Comparison of ENCODE assay signal across 8 cellular contexts in genomic region chr1:171644805-171645483, GRCh38. TPM values are rescaled to one million over a fixed set of nuclear protein-coding genes. Genes with fewer than 3 reads are reported as not detected.
DNase-seq lines count a peak whose midpoint lies in the region; ATAC-seq and TF ChIP-seq lines count a peak whose summit lies in the region.

No MANE protein-coding gene starts in this region.

- H3K4me1 ChIP-seq in KMS-11 (ENCODE audit: low read depth, poor library complexity, severe bottlenecking), result peaks cover 3% of the 10 kb centered on the region
- H3K4me1 ChIP-seq in PC-9 (replicated peaks; ENCODE audit: insufficient read depth), result no peaks in the 10 kb centered on the region
- peaks cover 10% of the 10 kb centered on the region for H3K4me1 ChIP-seq in fibroblast of lung (ENCODE audit: control insufficient read depth, extremely low read depth, insufficient read depth, low read length)

- no TSS peak for BruUV-seq in PC-9 (replicated peaks; lab: Mats Ljungman, UMichigan)

- H3K36me3 ChIP-seq in KMS-11 (ENCODE audit: insufficient read depth) (no peaks in the 10 kb centered on the region), PC-9 (ENCODE audit: low read depth) (no peaks in the 10 kb centered on the region), fibroblast of lung (ENCODE audit: control insufficient read depth, insufficient read depth, low read length) (no peaks in the 10 kb centered on the region)

- DNase-seq in AG10803 (ENCODE audit: low read depth) (peak; percentile 87), PC-9 (peak; percentile 70 to 75), fibroblast of lung (ENCODE audit: low read depth in 2 of 2) (peak; percentile 73 to 86)
- peak; percentile 55 for DNase-seq in activated T-cell treated with anti-CD3 and anti-CD28 coated beads, Interleukin-2, amount 50 U/mL, for 1 hour
- DNase-seq in stimulated activated naive CD4-positive, alpha-beta T cell treated with Interleukin-2 at 50 U/mL for 16 hours (lab: John Stamatoyannopoulos, UW), result peak; percentile 47

- H3F3A ChIP-seq in PC-9 (ENCODE audit: insufficient read depth, low read depth), result no peaks in the 10 kb centered on the region

- peak overlapping the region; percentile 53 to 83 (median 61) for H3K27ac Mint-ChIP-seq in nephron

- no peaks in the 10 kb centered on the region for H3K79me2 ChIP-seq in KMS-11 (ENCODE audit: insufficient read depth, low read depth)
- no peaks in the 10 kb centered on the region for H3K79me2 ChIP-seq in PC-9 (ENCODE audit: low read depth)
- H3K79me2 ChIP-seq in fibroblast of lung (ENCODE audit: control insufficient read depth, insufficient read depth, low read length), result no peaks in the 10 kb centered on the region

- CTCF ChIA-PET in PC-9 (lab: Charles Lee), result interaction anchor here (0.5 to 2.3 kb wide), 10 partner anchors 10 to 755 kb away, joined by 3 to 17 read pairs (median 4); no protein-coding TSS in a partner anchor

- peak overlapping the region; percentile 23; the same call in 1 of the 2 replicates for H3K4me3 ChIP-seq in AG10803 (ENCODE audit: low read length)
- H3K4me3 ChIP-seq in KMS-11 (IDR thresholded peaks at IDR 0.05; ENCODE audit: insufficient read depth, low read depth, low read length), result no peak overlapping the region
- H3K4me3 ChIP-seq in PC-9, result no peak overlapping the region
- no peak overlapping the region for H3K4me3 ChIP-seq in fibroblast of lung (replicated peaks in 1 of 4; ENCODE audit: control extremely low read depth in 1 of 4, insufficient read depth in 1 of 4, low read depth in 3 of 4, low read length in 4 of 4)

- H3K36me3 Mint-ChIP-seq in nephron (ENCODE audit: low read depth), result no peaks in the 10 kb centered on the region

- H3K9me2 ChIP-seq in PC-9 (ENCODE audit: insufficient read depth), result no peaks in the 10 kb centered on the region

- no peaks in the 10 kb centered on the region for H3K9me3 Mint-ChIP-seq in nephron

- no peak overlapping the region for H3K4me2 ChIP-seq in KMS-11
- peak overlapping the region; percentile 63 for H3K4me2 ChIP-seq in PC-9
- H3K4me2 ChIP-seq in fibroblast of lung (ENCODE audit: extremely low read depth, insufficient read depth, low read length), result peak overlapping the region; percentile 17

- intact Hi-C loops in PC-9 (cut with micrococcal nuclease; ENCODE audit: unreplicated experiment), result loop anchor here (1.0 to 10.0 kb wide), 6 partner anchors 71 to 770 kb away; partner anchors contain the start of gene METTL13

- H3K27ac ChIP-seq in KMS-11 (no peak overlapping the region), PC-9 (no peak overlapping the region), fibroblast of lung (ENCODE audit: insufficient read depth, low read length) (no peak overlapping the region)

- H3K9ac ChIP-seq in KMS-11, result no peak overlapping the region
- H3K9ac ChIP-seq in fibroblast of lung (ENCODE audit: insufficient read depth, low read length), result no peak overlapping the region

- H4K20me1 ChIP-seq in KMS-11 (ENCODE audit: insufficient read depth) (no peaks in the 10 kb centered on the region), PC-9 (ENCODE audit: insufficient read depth) (no peaks in the 10 kb centered on the region), fibroblast of lung (ENCODE audit: control insufficient read depth, extremely low read depth, insufficient read depth, low read length) (no peaks in the 10 kb centered on the region)

- no peaks in the 10 kb centered on the region for H3K27me3 ChIP-seq in KMS-11 (ENCODE audit: insufficient read depth, low read depth)
- H3K27me3 ChIP-seq in PC-9 (ENCODE audit: insufficient read depth, low read depth), result no peaks in the 10 kb centered on the region
- H3K27me3 ChIP-seq in fibroblast of lung (ENCODE audit: control insufficient read depth, insufficient read depth, low read length), result no peaks in the 10 kb centered on the region

- POLR2A ChIA-PET in PC-9 (lab: Charles Lee; ENCODE audit: unreplicated experiment), result interaction anchor here (0.6 to 1.0 kb wide), 2 partner anchors 71 to 336 kb away, joined by 5 to 10 read pairs; no protein-coding TSS in a partner anchor

- no peaks in the 10 kb centered on the region for H3K9me3 ChIP-seq in PC-9 (ENCODE audit: insufficient read depth, low read depth)
- no peaks in the 10 kb centered on the region for H3K9me3 ChIP-seq in fibroblast of lung (ENCODE audit: control insufficient read depth, insufficient read depth, low read depth, low read length)

- no peaks in the 10 kb centered on the region for H3K27me3 Mint-ChIP-seq in nephron (ENCODE audit: low read depth)

- ATAC-seq in GM19328 (IDR thresholded peaks at IDR 0.05; ENCODE audit: unreplicated experiment), result peak; percentile 53

- H2AFZ ChIP-seq in KMS-11 (ENCODE audit: low read depth) (peak overlapping the region; percentile 75), PC-9 (peak overlapping the region; percentile 78; the same call in 1 of the 2 replicates), fibroblast of lung (ENCODE audit: low read length) (peak overlapping the region; percentile 61)

- peaks cover 17% of the 10 kb centered on the region for H3K4me1 Mint-ChIP-seq in nephron

- H3K4me3 Mint-ChIP-seq in nephron, result no peak overlapping the region

- TF ChIP-seq CTCF in AG10803 (conservative IDR thresholded peaks at IDR 0.05; ENCODE audit: low read length) (peak; percentile 97), KMS-11 (conservative IDR thresholded peaks at IDR 0.05; ENCODE audit: low read depth, low read length) (peak; percentile 94), PC-9 (conservative IDR thresholded peaks at IDR 0.05) (peak; percentile 86), fibroblast of lung (conservative IDR thresholded peaks at IDR 0.05 in 1 of 2, IDR thresholded peaks at IDR 0.05 in 1 of 2; ENCODE audit: low read depth in 1 of 2, low read length in 2 of 2) (peak; percentile 90 to 95), nephron (IDR thresholded peaks at IDR 0.05; ENCODE audit: unreplicated experiment in 3 of 3) (peak; percentile 65 to 79 (median 71))

RNA-seq across cellular contexts. Expression of gene MYOC, which starts 7.5 kb away (rescaled TPM):
- total RNA-seq in PC-9 (2021) (not detected in 2 replicates), fibroblast of lung (1.2 and 2.1 TPM in 2 replicates)
- polyA plus RNA-seq in fibroblast of lung, result 1.1 and 2.0 TPM in 2 replicates
- 0.80 and 1.7 TPM in 2 replicates for polyA plus RNA-seq in fibroblast of lung (2012)
- not detected in 2 replicates for polyA minus RNA-seq in fibroblast of lung (ENCODE audit: low replicate concordance)

RNA-seq across cellular contexts. Expression of gene MYOCOS, which starts 22.9 kb away (rescaled TPM):
- total RNA-seq in PC-9 (2021), result not detected in 2 replicates
- total RNA-seq in fibroblast of lung, result not detected in 2 replicates
- not detected in 2 replicates for polyA plus RNA-seq in fibroblast of lung
- not detected in 2 replicates for polyA plus RNA-seq in fibroblast of lung (2012)
- polyA minus RNA-seq in fibroblast of lung (ENCODE audit: low replicate concordance), result not detected in 2 replicates
